Comparison of ENCODE assay signal across 7 cellular contexts in the genomic region with DNA sequence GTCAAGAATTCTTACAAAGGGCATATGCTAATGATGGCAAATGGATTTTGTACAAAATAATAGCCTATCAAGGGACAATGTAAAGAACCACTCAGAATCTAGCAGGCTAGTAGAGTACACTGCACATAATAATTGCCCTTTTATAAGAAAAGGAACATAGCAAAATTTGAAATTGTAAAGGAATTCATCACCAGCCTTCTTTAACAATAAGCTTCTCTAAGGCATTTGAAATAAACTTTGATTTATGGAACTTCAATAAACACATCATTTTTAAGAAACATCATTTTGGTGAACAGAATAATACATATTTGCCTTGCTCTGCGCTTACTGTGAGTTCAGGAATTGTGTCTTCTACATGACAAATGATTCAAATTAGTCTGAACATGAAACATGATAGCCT.
"Had no signal": no experiment of that assay in that cellular context is flagged by ENCODE, and none has a peak within 500 bp of the region (broad histone marks: within the 10 kb centered on the region; RNA-seq: fewer than 3 reads in every experiment).

No MANE protein-coding gene starts in this region.

- H3K27ac ChIP-seq: HL-60 had no signal

- H3K4me3 ChIP-seq: GM23338, K562 had no signal

- ATAC-seq: GM23338, HepG2, K562 had no signal

- DNase-seq: H9, HCEC 1CT, KG1 had no signal

- H2AFZ ChIP-seq: GM23338 had no signal

- H3K4me2 ChIP-seq: GM23338 had no signal
